In the genomic region with DNA sequence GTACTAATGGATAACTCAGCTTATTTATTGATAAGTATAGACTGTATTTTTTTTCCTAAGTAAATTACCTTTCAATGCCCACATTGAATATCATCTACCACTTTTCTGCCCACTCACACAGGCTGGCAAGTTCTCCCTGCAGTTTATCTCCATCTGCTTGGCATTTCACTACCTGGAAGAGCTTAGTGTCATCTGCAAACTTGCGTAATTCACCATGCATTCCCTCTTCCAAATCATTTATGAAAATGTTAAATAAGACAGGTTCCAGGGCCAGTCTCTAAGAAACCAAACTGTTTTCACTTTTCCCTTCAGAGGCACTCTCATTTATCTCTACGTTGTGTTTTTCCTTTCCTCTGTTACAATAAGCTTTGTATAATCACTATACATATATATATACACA, we compare ENCODE assay signal across 35 cellular contexts.
A peak's percentile ranks its signal among the peaks of the same experiment; 100 is the strongest.
DNase-seq lines count a peak whose midpoint lies in the region; ATAC-seq and TF ChIP-seq lines count a peak whose summit lies in the region.
"Had no signal": no experiment of that assay in that cellular context is flagged by ENCODE, and none has a peak within 500 bp of the region (broad histone marks: within the 10 kb centered on the region; RNA-seq: fewer than 3 reads in every experiment).

No MANE protein-coding gene starts in this region.

- H3K9me1 ChIP-seq in IMR-90 (ENCODE audit: insufficient read depth, low read length) = no peaks in the 10 kb centered on the region

- peaks cover 10 to 16% of the 10 kb centered on the region in 2 donors for H3K9me3 Mint-ChIP-seq in activated naive CD4-positive, alpha-beta T cell treated with anti-CD3 and anti-CD28 coated beads, Interleukin-2, amount 50 U/mL, for 72 hours

- H4K5ac ChIP-seq in IMR-90 (ENCODE audit: low read depth, low read length) = no peak overlapping the region

- no peaks in the 10 kb centered on the region for H3K79me2 ChIP-seq in SK-N-SH (ENCODE audit: insufficient read depth)

- H2AK5ac ChIP-seq in IMR-90 (ENCODE audit: low read depth, low read length) = no peak overlapping the region

- no peak for TF ChIP-seq CTCF in SK-N-SH (IDR thresholded peaks at IDR 0.05)
- no peak for TF ChIP-seq CTCF in IMR-90 (conservative IDR thresholded peaks at IDR 0.05; ENCODE audit: low read depth, low read length)
- TF ChIP-seq CTCF in omental fat pad (IDR thresholded peaks at IDR 0.05) = no peak
- no peak for TF ChIP-seq CTCF in ascending aorta (IDR thresholded peaks at IDR 0.05)

- no peak overlapping the region for H3K4ac ChIP-seq in IMR-90 (ENCODE audit: low read depth, low read length)

- no peaks in the 10 kb centered on the region for H3K36me3 ChIP-seq in SK-N-SH (replicated peaks in 1 of 2; ENCODE audit: control insufficient read depth in 1 of 2, insufficient read depth in 2 of 2, low read length in 1 of 2)
- H3K36me3 ChIP-seq in IMR-90 (ENCODE audit: control insufficient read depth, insufficient read depth, low read length) = no peaks in the 10 kb centered on the region
- H3K36me3 ChIP-seq in ascending aorta = no peaks in the 10 kb centered on the region
- H3K36me3 ChIP-seq: BLaER1; BLaER1 treated with 17β-estradiol and CSF1 and Interleukin-3, amounts not matched to agents 10 nM and 100 nM had no signal

- H3K27ac ChIP-seq in SK-N-SH (ENCODE audit: low read depth in 2 of 2, low read length in 1 of 2) (no peak overlapping the region), IMR-90 (ENCODE audit: insufficient read depth, low read length) (no peak overlapping the region), ascending aorta (no peak overlapping the region)
- H3K27ac ChIP-seq: 22Rv1; A549; BLaER1; BLaER1 treated with 17β-estradiol and CSF1 and Interleukin-3, amounts not matched to agents 10 nM and 100 nM; C4-2B had no signal

- H3K27me3 ChIP-seq in SK-N-SH (ENCODE audit: insufficient read depth) (no peaks in the 10 kb centered on the region), IMR-90 (ENCODE audit: control insufficient read depth, insufficient read depth, low read length) (no peaks in the 10 kb centered on the region), ascending aorta (no peaks in the 10 kb centered on the region)
- H3K27me3 ChIP-seq: BE2C; BLaER1; BLaER1 treated with 17β-estradiol and CSF1 and Interleukin-3, amounts not matched to agents 10 nM and 100 nM had no signal

- in situ Hi-C loops in IMR-90 (cut with MboI; ENCODE audit: low sequenced_read_pairs) = no loop called here

- peaks cover 1% of the 10 kb centered on the region for H3F3A ChIP-seq in SK-N-SH (replicated peaks; ENCODE audit: insufficient read depth)

- H2BK5ac ChIP-seq in IMR-90 (ENCODE audit: low read depth, low read length, poor library complexity, severe bottlenecking) = no peak overlapping the region

- H3K18ac ChIP-seq in IMR-90 (ENCODE audit: low read depth, low read length) = no peak overlapping the region

- no peak overlapping the region for H3K23ac ChIP-seq in IMR-90 (ENCODE audit: low read depth, low read length)

- H4K91ac ChIP-seq in IMR-90 (ENCODE audit: insufficient read depth, low read depth, low read length) = no peak overlapping the region

- no peak for TF ChIP-seq POLR2A in IMR-90 (IDR thresholded peaks at IDR 0.05; ENCODE audit: low read depth, low read length)

- H3K4me3 ChIP-seq in SK-N-SH (ENCODE audit: low read depth in 2 of 2, low read length in 1 of 2) = no peak overlapping the region
- no peak overlapping the region for H3K4me3 ChIP-seq in IMR-90 (ENCODE audit: insufficient read depth, low read depth, low read length)
- no peak overlapping the region for H3K4me3 ChIP-seq in ascending aorta
- H3K4me3 ChIP-seq: A549; BLaER1; BLaER1 treated with 17β-estradiol and CSF1 and Interleukin-3, amounts not matched to agents 10 nM and 100 nM had no signal

- WGBS in SK-N-SH (ENCODE audit: low lambda C conversion rate) = 60% methylated on average over 2 of the region's 2 CpGs
- no CpG with 5 or more reads among the region's 2 CpGs for WGBS in IMR-90 (ENCODE audit: extremely low coverage in 2 of 2, insufficient read length in 1 of 2), 2 experiments

- no peak overlapping the region for H2AFZ ChIP-seq in SK-N-SH (ENCODE audit: low read depth)
- no peak overlapping the region for H2AFZ ChIP-seq in IMR-90 (replicated peaks; ENCODE audit: low read length, poor library complexity)

- H3K4me1 ChIP-seq in SK-N-SH (ENCODE audit: control insufficient read depth in 1 of 2, insufficient read depth in 2 of 2, low read depth in 1 of 2, low read length in 1 of 2) (peaks cover 0 to 2% of the 10 kb centered on the region in 2 experiments; a peak in 2 of 4 replicates), IMR-90 (ENCODE audit: control insufficient read depth, insufficient read depth, low read length) (peaks cover 6% of the 10 kb centered on the region), ascending aorta (no peaks in the 10 kb centered on the region)
- H3K4me1 ChIP-seq: BLaER1, Caco-2 had no signal

- CTCF ChIA-PET in SK-N-SH (lab: Yijun Ruan, JAX) = interaction anchor here (2.5 kb wide), 1 partner anchor 40 kb away, joined by 8 read pairs; no protein-coding TSS in a partner anchor
- CTCF ChIA-PET in IMR-90 (lab: Yijun Ruan, JAX) = no interaction called here

- POLR2A ChIA-PET in SK-N-SH (lab: Yijun Ruan, JAX) = no interaction called here
- POLR2A ChIA-PET in IMR-90 (lab: Charles Lee; ENCODE audit: unreplicated experiment) = no interaction called here

- no peak overlapping the region for H3K4me2 ChIP-seq in SK-N-SH
- H3K4me2 ChIP-seq in IMR-90 (ENCODE audit: low read depth, low read length) = no peak overlapping the region
- H3K4me2 ChIP-seq: A549; BLaER1; BLaER1 treated with 17β-estradiol and CSF1 and Interleukin-3, amounts not matched to agents 10 nM and 100 nM had no signal

- no peak for TF ChIP-seq EP300 in SK-N-SH (IDR thresholded peaks at IDR 0.05; ENCODE audit: borderline replicate concordance in 1 of 2, low read depth in 1 of 2, low read length in 1 of 2)

- H3K9me2 ChIP-seq in SK-N-SH = no peaks in the 10 kb centered on the region

- no peak overlapping the region for H4K8ac ChIP-seq in IMR-90 (ENCODE audit: low read depth in 2 of 2, low read length in 2 of 2)

- BruUV-seq in IMR-90 (replicated peaks; lab: Mats Ljungman, UMichigan) = no TSS peak

- H2AK9ac ChIP-seq in IMR-90 (replicated peaks; ENCODE audit: low read depth, low read length, poor library complexity) = no peak overlapping the region

- H4K20me1 ChIP-seq in SK-N-SH (ENCODE audit: insufficient read depth) (no peaks in the 10 kb centered on the region), IMR-90 (ENCODE audit: insufficient read depth, low read length) (no peaks in the 10 kb centered on the region)
- H4K20me1 ChIP-seq: BLaER1; BLaER1 treated with 17β-estradiol and CSF1 and Interleukin-3, amounts not matched to agents 10 nM and 100 nM had no signal

- H3K36me3 Mint-ChIP-seq in activated naive CD4-positive, alpha-beta T cell treated with anti-CD3 and anti-CD28 coated beads, Interleukin-2, amount 50 U/mL, for 72 hours = no peaks in the 10 kb centered on the region
- H3K36me3 Mint-ChIP-seq: CD14-positive monocyte; CD4-positive, alpha-beta memory T cell; CD4-positive, CD25-positive, alpha-beta regulatory T cell; CD8-positive, alpha-beta memory T cell; CD8-positive, alpha-beta T cell had no signal

- dilution Hi-C loops in IMR-90 (cut with HindIII; ENCODE audit: low sequenced_read_pairs, unreplicated experiment) = no loop called here

- H3K14ac ChIP-seq in IMR-90 (replicated peaks; ENCODE audit: low read depth, low read length) = no peak overlapping the region

- intact Hi-C loops in IMR-90 (cut with micrococcal nuclease) (no loop called here), ascending aorta (cut with DNase I) (no loop called here)

- H2BK20ac ChIP-seq in IMR-90 (ENCODE audit: low read depth, low read length) = no peak overlapping the region

- no peak for ATAC-seq in SK-N-SH treated with all-trans-retinoic acid at 6 μM for 48 hours
- no peak for ATAC-seq in IMR-90 (ENCODE audit: low read depth)
- ATAC-seq in omental fat pad (ENCODE audit: low FRiP score) = peak; percentile 65
- no peak for ATAC-seq in activated naive CD4-positive, alpha-beta T cell treated with anti-CD3 and anti-CD28 coated beads, Interleukin-2, amount 50 U/mL, for 72 hours
- ATAC-seq: A549; CD8-positive, alpha-beta T cell had no signal

- TF ChIP-seq RAD21 in SK-N-SH (IDR thresholded peaks at IDR 0.05; ENCODE audit: low read length) (no peak), IMR-90 (IDR thresholded peaks at IDR 0.05; ENCODE audit: low read length) (no peak)

- H2BK15ac ChIP-seq in IMR-90 (ENCODE audit: low read depth, low read length) = no peak overlapping the region

- no peak overlapping the region for H3K56ac ChIP-seq in IMR-90 (ENCODE audit: extremely low read depth, insufficient read depth, low read length)

- DNase-seq in SK-N-SH = no peak
- peak; percentile 53 for DNase-seq in Ammon's horn (ENCODE audit: low spot score)
- no peak for DNase-seq in IMR-90
- DNase-seq in omental fat pad (ENCODE audit: low spot score) = no peak
- no peak for DNase-seq in activated naive CD4-positive, alpha-beta T cell treated with anti-CD3 and anti-CD28 coated beads, Interleukin-2, amount 50 U/mL, for 72 hours (ENCODE audit: low spot score in 2 of 2)
- no peak for DNase-seq in NCI-H1436 treated with DMSO at 0.1 percent for 48 hours (lab: John Stamatoyannopoulos, UW)
- DNase-seq in ascending aorta (ENCODE audit: low spot score in 2 of 2) = no peak
- DNase-seq: 8988T; ACHN; AML-193; BE2C; C1 segment of cervical spinal cord; Caco-2; Calu3; CD4-positive, alpha-beta memory T cell; CD4-positive, alpha-beta T cell; CD4-positive, CD25-positive, alpha-beta regulatory T cell; CD8-positive, alpha-beta memory T cell; CD8-positive, alpha-beta T cell; COR-L47; DMS 273 treated with DMSO at 0.1 percent for 48 hours; DMS153; DMS53; DMS79; DMS79 treated with DMSO at 0.1 percent for 48 hours; DND-41; EL had no signal

- no peak overlapping the region for H2BK120ac ChIP-seq in IMR-90 (ENCODE audit: low read depth, low read length)

- H3K9me3 ChIP-seq in SK-N-SH (no peaks in the 10 kb centered on the region), IMR-90 (ENCODE audit: control insufficient read depth, insufficient read depth, low read length) (no peaks in the 10 kb centered on the region), ascending aorta (no peaks in the 10 kb centered on the region)
- H3K9me3 ChIP-seq: A549; BE2C; BLaER1; BLaER1 treated with 17β-estradiol and CSF1 and Interleukin-3, amounts not matched to agents 10 nM and 100 nM; Caco-2 had no signal

- H3K27ac Mint-ChIP-seq in activated naive CD4-positive, alpha-beta T cell treated with anti-CD3 and anti-CD28 coated beads, Interleukin-2, amount 50 U/mL, for 72 hours = no peak overlapping the region
- H3K27ac Mint-ChIP-seq: B cell; CD14-positive monocyte; CD4-positive, alpha-beta memory T cell; CD4-positive, alpha-beta T cell; CD4-positive, CD25-positive, alpha-beta regulatory T cell; CD8-positive, alpha-beta memory T cell; CD8-positive, alpha-beta T cell had no signal

- H3K9ac ChIP-seq in SK-N-SH = no peak overlapping the region
- no peak overlapping the region for H3K9ac ChIP-seq in IMR-90 (ENCODE audit: low read depth, low read length)
- H3K9ac ChIP-seq: BLaER1; BLaER1 treated with 17β-estradiol and CSF1 and Interleukin-3, amounts not matched to agents 10 nM and 100 nM had no signal

- H3K79me1 ChIP-seq in IMR-90 (ENCODE audit: low read depth in 1 of 2, low read length in 2 of 2) = no peaks in the 10 kb centered on the region

TF ChIP-seq in SK-N-SH, 30 proteins besides CTCF, POLR2A, EP300 and RAD21 (continues in another document):
- no peak for TF ChIP-seq POLR2AphosphoS5 (IDR thresholded peaks at IDR 0.05; ENCODE audit: low read depth, low read length)

TF ChIP-seq in IMR-90, 13 proteins besides CTCF, POLR2A, EP300 and RAD21 (continues in another document):
- TF ChIP-seq CEBPB (IDR thresholded peaks at IDR 0.05; ENCODE audit: low read depth, low read length) = peak; percentile 48
